In genomic region chr3:190458040-190458439, GRCh38 we compare ENCODE assay signal across 17 cellular contexts. TPM values are rescaled to one million over a fixed set of nuclear protein-coding genes. Genes with fewer than 3 reads are reported as not detected.
DNase-seq lines count a peak whose midpoint lies in the region; ATAC-seq, FAIRE-seq and TF ChIP-seq lines count a peak whose summit lies in the region.
"Had no signal": no experiment of that assay in that cellular context is flagged by ENCODE, and none has a peak within 500 bp of the region (broad histone marks: within the 10 kb centered on the region; RNA-seq: fewer than 3 reads in every experiment).

No MANE protein-coding gene starts in this region.

- H3K4me3 ChIP-seq in kidney (ENCODE audit: low read length in 2 of 2) = peak overlapping the region in 1 of 2 donors; percentile 16

- H3K9me3 Mint-ChIP-seq in WTC11 = no peaks in the 10 kb centered on the region
- H3K9me3 Mint-ChIP-seq: activated CD4-positive, alpha-beta memory T cell treated with anti-CD3 and anti-CD28 coated beads, Interleukin-2, amount 10 ng/mL, durations not matched to agents 7 days and 5 days; T-helper 2 cell treated with Interferon-gamma antibody and Interleukin-4, amounts not matched to agents 5 μg/mL and 100 μg/mL, for 36 hours had no signal

- no peaks in the 10 kb centered on the region for H3K9me3 ChIP-seq in kidney (ENCODE audit: control insufficient read depth in 1 of 2, low read length in 2 of 2)

- H3K27me3 Mint-ChIP-seq in WTC11 (ENCODE audit: low read depth) = no peaks in the 10 kb centered on the region

- ATAC-seq in WTC11 (peak; percentile 50; the same call in 1 of the 2 replicates), GM19467 (IDR thresholded peaks at IDR 0.05; ENCODE audit: unreplicated experiment) (no peak), GM21367 (IDR thresholded peaks at IDR 0.05; ENCODE audit: unreplicated experiment) (no peak)

- POLR2A ChIA-PET in WTC11 (lab: Charles Lee) = no interaction called here

- H3K27ac ChIP-seq in kidney (ENCODE audit: low read depth in 2 of 2, low read length in 2 of 2) = no peak overlapping the region
- H3K27ac ChIP-seq: brain microvascular endothelial cell had no signal

- CTCF ChIA-PET in WTC11 (lab: Charles Lee) = no interaction called here

- 0 out of 2 replicates have a peak, but pooled peaks cover 3% of the 10 kb centered on the region for H3K4me1 Mint-ChIP-seq in WTC11
- H3K4me1 Mint-ChIP-seq: activated CD4-positive, alpha-beta memory T cell treated with anti-CD3 and anti-CD28 coated beads, Interleukin-2, amount 10 ng/mL, durations not matched to agents 7 days and 5 days; CD4-positive, CD25-positive, alpha-beta regulatory T cell had no signal

- H3K27ac Mint-ChIP-seq in WTC11 = no peak overlapping the region
- H3K27ac Mint-ChIP-seq: activated CD4-positive, alpha-beta memory T cell treated with anti-CD3 and anti-CD28 coated beads, Interleukin-2, amount 10 ng/mL, durations not matched to agents 7 days and 5 days; CD4-positive, CD25-positive, alpha-beta regulatory T cell; T-helper 2 cell treated with Interferon-gamma antibody and Interleukin-4, amounts not matched to agents 5 μg/mL and 100 μg/mL, for 36 hours had no signal

- no peak overlapping the region for H3K9ac ChIP-seq in kidney (ENCODE audit: low read length in 2 of 2)

- no peaks in the 10 kb centered on the region for H3K36me3 Mint-ChIP-seq in WTC11
- H3K36me3 Mint-ChIP-seq: CD4-positive, CD25-positive, alpha-beta regulatory T cell had no signal

- in situ Hi-C loops in Caki2 (cut with HindIII; ENCODE audit: low pct_unique_long_range_greater_than_20kb, low sequenced_read_pairs) = no loop called here

- DNase-seq in Caki2 (ENCODE audit: low read depth) (peak; percentile 38), HTR-8/SVneo (ENCODE audit: insufficient read length, low spot score) (no peak), WTC11 (ENCODE audit: low spot score) (no peak), kidney (no peak), AG08395 (ENCODE audit: low spot score) (no peak)
- no peak for DNase-seq in NK-92 treated with Interleukin-12 subunit alpha and Interleukin-12 subunit beta, amount 100 ng/mL, for 24 hours (lab: John Stamatoyannopoulos, UW)
- DNase-seq: activated CD4-positive, alpha-beta memory T cell treated with anti-CD3 and anti-CD28 coated beads, Interleukin-2, amount 10 ng/mL, durations not matched to agents 7 days and 5 days; activated effector memory CD4-positive, alpha-beta T cell treated with Interleukin-2 at 50 U/mL for 16 hours; brain microvascular endothelial cell; CD4-positive, CD25-positive, alpha-beta regulatory T cell; KG1; NCI-H2171 treated with DMSO at 0.1 percent for 48 hours; small intestine had no signal

- no peak overlapping the region for H3K4me3 Mint-ChIP-seq in WTC11
- H3K4me3 Mint-ChIP-seq: activated CD4-positive, alpha-beta memory T cell treated with anti-CD3 and anti-CD28 coated beads, Interleukin-2, amount 10 ng/mL, durations not matched to agents 7 days and 5 days; CD4-positive, CD25-positive, alpha-beta regulatory T cell; T-helper 2 cell treated with Interferon-gamma antibody and Interleukin-4, amounts not matched to agents 5 μg/mL and 100 μg/mL, for 36 hours had no signal

- FAIRE-seq in HTR-8/SVneo (lab: Jason Lieb, UNC) (peak; percentile 23), kidney (lab: Jason Lieb, UNC) (no peak)
- FAIRE-seq: endometrium had no signal

- no peaks in the 10 kb centered on the region for H3K4me1 ChIP-seq in kidney (ENCODE audit: control insufficient read depth in 1 of 2, insufficient read depth in 1 of 2, low read depth in 1 of 2, low read length in 2 of 2)

- no peaks in the 10 kb centered on the region for H3K36me3 ChIP-seq in kidney (ENCODE audit: control insufficient read depth in 1 of 2, insufficient read depth in 2 of 2, low read length in 2 of 2)
- H3K36me3 ChIP-seq: brain microvascular endothelial cell had no signal

- TF ChIP-seq CTCF in WTC11 (IDR thresholded peaks at IDR 0.05) (no peak), kidney (IDR thresholded peaks at IDR 0.05; ENCODE audit: borderline replicate concordance, extremely low read depth, insufficient read depth) (peak; percentile 4)

- intact Hi-C loops in kidney (cut with DNase I) = no loop called here

TF ChIP-seq in WTC11, 78 proteins besides CTCF, POLR2A, EP300 and RAD21:
- TF ChIP-seq, protein P1, sequence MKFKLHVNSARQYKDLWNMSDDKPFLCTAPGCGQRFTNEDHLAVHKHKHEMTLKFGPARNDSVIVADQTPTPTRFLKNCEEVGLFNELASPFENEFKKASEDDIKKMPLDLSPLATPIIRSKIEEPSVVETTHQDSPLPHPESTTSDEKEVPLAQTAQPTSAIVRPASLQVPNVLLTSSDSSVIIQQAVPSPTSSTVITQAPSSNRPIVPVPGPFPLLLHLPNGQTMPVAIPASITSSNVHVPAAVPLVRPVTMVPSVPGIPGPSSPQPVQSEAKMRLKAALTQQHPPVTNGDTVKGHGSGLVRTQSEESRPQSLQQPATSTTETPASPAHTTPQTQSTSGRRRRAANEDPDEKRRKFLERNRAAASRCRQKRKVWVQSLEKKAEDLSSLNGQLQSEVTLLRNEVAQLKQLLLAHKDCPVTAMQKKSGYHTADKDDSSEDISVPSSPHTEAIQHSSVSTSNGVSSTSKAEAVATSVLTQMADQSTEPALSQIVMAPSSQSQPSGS (CRISPR knock-in tag; IDR thresholded peaks at IDR 0.05; ENCODE audit: borderline replicate concordance, low read depth) = no peak
- TF ChIP-seq GTF2I (CRISPR knock-in tag; conservative IDR thresholded peaks at IDR 0.05) = no peak
- TF ChIP-seq ESRRA (CRISPR knock-in tag; IDR thresholded peaks at IDR 0.05; ENCODE audit: borderline replicate concordance) = no peak
- TF ChIP-seq, protein P2, sequence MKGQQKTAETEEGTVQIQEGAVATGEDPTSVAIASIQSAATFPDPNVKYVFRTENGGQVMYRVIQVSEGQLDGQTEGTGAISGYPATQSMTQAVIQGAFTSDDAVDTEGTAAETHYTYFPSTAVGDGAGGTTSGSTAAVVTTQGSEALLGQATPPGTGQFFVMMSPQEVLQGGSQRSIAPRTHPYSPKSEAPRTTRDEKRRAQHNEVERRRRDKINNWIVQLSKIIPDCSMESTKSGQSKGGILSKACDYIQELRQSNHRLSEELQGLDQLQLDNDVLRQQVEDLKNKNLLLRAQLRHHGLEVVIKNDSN (CRISPR knock-in tag; IDR thresholded peaks at IDR 0.05) = no peak
- TF ChIP-seq NFATC4 (CRISPR knock-in tag; IDR thresholded peaks at IDR 0.05) = no peak
- no peak for TF ChIP-seq ZNF425 (CRISPR knock-in tag; conservative IDR thresholded peaks at IDR 0.05)

RNA-seq across cellular contexts. Expression of gene TMEM207, which starts 8.3 kb away (rescaled TPM):
- total RNA-seq in Caki2 (2014; rRNA removed; shearing (Covaris generic); ENCODE audit: low replicate concordance) = not detected in 2 replicates
- total RNA-seq in WTC11 (2021) (not detected in 3 replicates), kidney (not detected)
- polyA plus RNA-seq in kidney (ENCODE audit: insufficient read depth, low read depth, low replicate concordance) = 21.2 TPM
- total RNA-seq: activated CD4-positive, alpha-beta memory T cell treated with anti-CD3 and anti-CD28 coated beads, Interleukin-2, amount 10 ng/mL, durations not matched to agents 7 days and 5 days; CD4-positive, CD25-positive, alpha-beta regulatory T cell had no signal
- polyA plus RNA-seq: CD4-positive, CD25-positive, alpha-beta regulatory T cell; small intestine had no signal

RNA-seq across cellular contexts. Expression of gene IL1RAP, which starts 55.8 kb away (rescaled TPM):
- total RNA-seq in Caki2 (2014; rRNA removed; shearing (Covaris generic); ENCODE audit: low replicate concordance) = 2.2 and 9.5 TPM in 2 replicates
- total RNA-seq in WTC11 (2021) (4.5 to 5.7 TPM (median 4.5 TPM) in 3 replicates), kidney (10.0 TPM)
- polyA plus RNA-seq in kidney (ENCODE audit: insufficient read depth, low read depth, low replicate concordance) = 1.7 TPM
